21 cellular contexts compared by ENCODE assay signal in genomic region chr15:43250785-43251184, GRCh38. TPM values are rescaled to one million over a fixed set of nuclear protein-coding genes. Genes with fewer than 3 reads are reported as not detected.
A peak's percentile ranks its signal among the peaks of the same experiment; 100 is the strongest.
DNase-seq lines count a peak whose midpoint lies in the region; ATAC-seq, FAIRE-seq and TF ChIP-seq lines count a peak whose summit lies in the region.
"Had no signal": no experiment of that assay in that cellular context is flagged by ENCODE, and none has a peak within 500 bp of the region (broad histone marks: within the 10 kb centered on the region; RNA-seq: fewer than 3 reads in every experiment).

No MANE protein-coding gene starts in this region.

- CTCF ChIA-PET in MCF 10A (lab: Yijun Ruan, JAX) (interaction anchor here (1.0 to 2.7 kb wide), 4 partner anchors 10 to 35 kb away, joined by 4 to 15 read pairs (median 4); no protein-coding TSS in a partner anchor), H1 (lab: Charles Lee; ENCODE audit: partially characterized antibody) (interaction anchor here (0.7 to 3.7 kb wide), 7 partner anchors 12 to 46 kb away, joined by 3 to 17 read pairs (median 6); partner anchors contain the start of gene TGM5)
- CTCF ChIA-PET in activated CD8-positive, alpha-beta T cell treated with anti-CD3 and anti-CD28 coated beads, Interleukin-2, amount 10 ng/mL, durations not matched to agents 7 days and 5 days (lab: Charles Lee), result interaction anchor here (1.4 to 2.6 kb wide), 4 partner anchors 17 to 47 kb away, joined by 6 to 18 read pairs (median 7); partner anchors contain the start of gene TGM5

- no peaks in the 10 kb centered on the region for H3K27me3 Mint-ChIP-seq in MCF 10A (ENCODE audit: insufficient read depth, unreplicated experiment)
- H3K27me3 Mint-ChIP-seq in activated CD8-positive, alpha-beta T cell treated with anti-CD3 and anti-CD28 coated beads, Interleukin-2, amount 10 ng/mL, durations not matched to agents 7 days and 5 days (ENCODE audit: low read depth), result peaks cover 7% of the 10 kb centered on the region
- H3K27me3 Mint-ChIP-seq in neural progenitor cell (ENCODE audit: insufficient read depth, low read depth), result peaks cover 12% of the 10 kb centered on the region

- peak overlapping the region in 1 of 2 donors; percentile 11 for H3K27ac ChIP-seq in breast epithelium
- no peak overlapping the region for H3K27ac ChIP-seq in H1 (ENCODE audit: low read depth, low read length)
- peak overlapping the region; percentile 79 for H3K27ac ChIP-seq in neutrophil
- H3K27ac ChIP-seq in neural progenitor cell, result no peak overlapping the region
- H3K27ac ChIP-seq: SJCRH30 had no signal

- DNase-seq in MCF 10A (ENCODE audit: unreplicated experiment) (peak; percentile 45), breast epithelium (ENCODE audit: low spot score in 2 of 2) (no peak), H1 (ENCODE audit: low read depth in 1 of 2, low spot score in 2 of 2) (no peak), Ammon's horn (ENCODE audit: low spot score) (no peak), epidermal melanocyte (ENCODE audit: insufficient read length, low spot score) (no peak), neural progenitor cell (ENCODE audit: low spot score) (no peak)
- no peak for DNase-seq in activated CD8-positive, alpha-beta T cell treated with anti-CD3 and anti-CD28 coated beads, Interleukin-2, amount 10 ng/mL, durations not matched to agents 7 days and 5 days
- DNase-seq: CD8-positive, alpha-beta memory T cell; DND-41; GF-D8; KG1; NCI-H187 treated with DMSO at 0.1 percent for 48 hours; NCI-H2171; NCI-H446 treated with DMSO at 0.1 percent for 48 hours; NCI-H748 treated with DMSO at 0.1 percent for 48 hours; SJCRH30 had no signal

- H3K4me3 Mint-ChIP-seq in MCF 10A (ENCODE audit: unreplicated experiment) (no peak overlapping the region), neural progenitor cell (no peak overlapping the region)
- no peak overlapping the region for H3K4me3 Mint-ChIP-seq in activated CD8-positive, alpha-beta T cell treated with anti-CD3 and anti-CD28 coated beads, Interleukin-2, amount 10 ng/mL, durations not matched to agents 7 days and 5 days
- H3K4me3 Mint-ChIP-seq: CD8-positive, alpha-beta memory T cell had no signal

- H3K36me3 Mint-ChIP-seq in MCF 10A (ENCODE audit: insufficient read depth, unreplicated experiment) (no peaks in the 10 kb centered on the region), neural progenitor cell (no peaks in the 10 kb centered on the region)
- peaks cover 6% of the 10 kb centered on the region for H3K36me3 Mint-ChIP-seq in activated CD8-positive, alpha-beta T cell treated with anti-CD3 and anti-CD28 coated beads, Interleukin-2, amount 10 ng/mL, durations not matched to agents 7 days and 5 days (ENCODE audit: low read depth)

- H3K9me3 Mint-ChIP-seq in MCF 10A (ENCODE audit: unreplicated experiment), result no peaks in the 10 kb centered on the region
- no peaks in the 10 kb centered on the region for H3K9me3 Mint-ChIP-seq in activated CD8-positive, alpha-beta T cell treated with anti-CD3 and anti-CD28 coated beads, Interleukin-2, amount 10 ng/mL, durations not matched to agents 7 days and 5 days (ENCODE audit: insufficient read depth)
- no peaks in the 10 kb centered on the region for H3K9me3 Mint-ChIP-seq in neural progenitor cell
- H3K9me3 Mint-ChIP-seq: CD8-positive, alpha-beta memory T cell had no signal

- BruUV-seq in MCF 10A (replicated peaks; lab: Mats Ljungman, UMichigan), result no TSS peak

- H3K4me3 ChIP-seq in breast epithelium, result no peak overlapping the region
- H3K4me3 ChIP-seq in H1 (ENCODE audit: extremely low read depth in 1 of 4, insufficient read depth in 2 of 4, low read depth in 3 of 4, low read length in 4 of 4), result no peak overlapping the region
- no peak overlapping the region for H3K4me3 ChIP-seq in neutrophil (ENCODE audit: low read depth in 1 of 2, low read length in 1 of 2)
- H3K4me3 ChIP-seq in neural progenitor cell, result no peak overlapping the region
- H3K4me3 ChIP-seq: SJCRH30 had no signal

- no peak overlapping the region for H2BK12ac ChIP-seq in H1 (ENCODE audit: low read depth, low read length)

- no peak for FAIRE-seq in H1 (lab: Jason Lieb, UNC)

- no peaks in the 10 kb centered on the region for H3K27me3 ChIP-seq in breast epithelium
- H3K27me3 ChIP-seq in H1 (replicated peaks in 1 of 4; ENCODE audit: control insufficient read depth in 3 of 4, extremely low read depth in 1 of 4, insufficient read depth in 3 of 4, low read length in 3 of 4), result no peaks in the 10 kb centered on the region
- no peaks in the 10 kb centered on the region for H3K27me3 ChIP-seq in neutrophil
- H3K27me3 ChIP-seq in neural progenitor cell, result no peaks in the 10 kb centered on the region
- H3K27me3 ChIP-seq: SJCRH30 had no signal

- H3K27ac Mint-ChIP-seq in MCF 10A (ENCODE audit: low read depth, unreplicated experiment) (no peak overlapping the region), neural progenitor cell (no peak overlapping the region)
- H3K27ac Mint-ChIP-seq in activated CD8-positive, alpha-beta T cell treated with anti-CD3 and anti-CD28 coated beads, Interleukin-2, amount 10 ng/mL, durations not matched to agents 7 days and 5 days, result peak overlapping the region; percentile 23

- H3K79me2 ChIP-seq in H1 (ENCODE audit: control insufficient read depth in 1 of 2, insufficient read depth in 2 of 2, low read length in 2 of 2), result no peaks in the 10 kb centered on the region
- no peaks in the 10 kb centered on the region for H3K79me2 ChIP-seq in neural progenitor cell (ENCODE audit: low read depth)

- H2AFZ ChIP-seq in H1 (ENCODE audit: low read length) (0 out of 2 replicates have a peak overlapping the region, but pooled peaks have one; percentile 20), neural progenitor cell (replicated peaks) (no peak overlapping the region)

- no peak overlapping the region for H2BK20ac ChIP-seq in H1 (ENCODE audit: low read length)

- no peaks in the 10 kb centered on the region for H3F3A ChIP-seq in neural progenitor cell (ENCODE audit: low read depth)

- TF ChIP-seq POLR2A in breast epithelium (IDR thresholded peaks at IDR 0.05) (no peak), H1 (IDR thresholded peaks at IDR 0.05; ENCODE audit: control extremely low read depth in 1 of 2, low read depth in 2 of 2, low read length in 2 of 2) (no peak)

- no peak overlapping the region for H2BK15ac ChIP-seq in H1 (ENCODE audit: low read length)

- no peak overlapping the region for H2AK5ac ChIP-seq in H1 (ENCODE audit: low read depth, low read length)

- H3K36me3 ChIP-seq in breast epithelium (no peaks in the 10 kb centered on the region), H1 (ENCODE audit: control insufficient read depth in 2 of 4, insufficient read depth in 4 of 4, low read length in 3 of 4) (no peaks in the 10 kb centered on the region), neutrophil (no peaks in the 10 kb centered on the region), neural progenitor cell (no peaks in the 10 kb centered on the region)
- H3K36me3 ChIP-seq: SJCRH30 had no signal

- no peak overlapping the region for H3K14ac ChIP-seq in H1 (ENCODE audit: insufficient read length)

- peaks cover 34% of the 10 kb centered on the region for H3K4me1 Mint-ChIP-seq in MCF 10A (ENCODE audit: insufficient read depth, unreplicated experiment)
- peaks cover 69% of the 10 kb centered on the region for H3K4me1 Mint-ChIP-seq in activated CD8-positive, alpha-beta T cell treated with anti-CD3 and anti-CD28 coated beads, Interleukin-2, amount 10 ng/mL, durations not matched to agents 7 days and 5 days (ENCODE audit: low read depth)
- H3K4me1 Mint-ChIP-seq in neural progenitor cell, result no peaks in the 10 kb centered on the region

- H3K4me2 ChIP-seq in H1 (ENCODE audit: insufficient read depth in 1 of 2, low read depth in 2 of 2, low read length in 2 of 2) (no peak overlapping the region), neural progenitor cell (no peak overlapping the region)

- no peak overlapping the region for H4K5ac ChIP-seq in H1 (ENCODE audit: insufficient read length, low read depth, low read length)

- no peaks in the 10 kb centered on the region; the same call in 1 of the 2 replicates for H3K23me2 ChIP-seq in H1 (ENCODE audit: low read depth, low read length)

- no peak overlapping the region for H2BK120ac ChIP-seq in H1 (replicated peaks; ENCODE audit: low read depth, low read length)

- no peak for ATAC-seq in activated CD8-positive, alpha-beta T cell treated with anti-CD3 and anti-CD28 coated beads, Interleukin-2, amount 10 ng/mL, durations not matched to agents 7 days and 5 days

- intact Hi-C loops in MCF 10A (cut with micrococcal nuclease) (no loop called here), breast epithelium (cut with DNase I; ENCODE audit: low total_unique reads) (no loop called here)

- H3K9me3 ChIP-seq in breast epithelium (no peaks in the 10 kb centered on the region), H1 (ENCODE audit: insufficient read depth in 2 of 2, low read depth in 1 of 2, low read length in 1 of 2) (no peaks in the 10 kb centered on the region), neutrophil (no peaks in the 10 kb centered on the region), neural progenitor cell (ENCODE audit: low read depth) (no peaks in the 10 kb centered on the region)
- H3K9me3 ChIP-seq: SJCRH30 had no signal

- H3K56ac ChIP-seq in H1 (replicated peaks; ENCODE audit: insufficient read length, low read depth, low read length), result no peak overlapping the region

- H4K20me1 ChIP-seq in H1 (replicated peaks in 1 of 2; ENCODE audit: control insufficient read depth in 1 of 2, insufficient read depth in 2 of 2, low read length in 2 of 2) (no peaks in the 10 kb centered on the region), neural progenitor cell (ENCODE audit: low read depth) (no peaks in the 10 kb centered on the region)

- no peaks in the 10 kb centered on the region for H3K4me1 ChIP-seq in breast epithelium
- H3K4me1 ChIP-seq in H1 (replicated peaks in 1 of 4; ENCODE audit: control insufficient read depth in 3 of 4, insufficient read depth in 4 of 4, low read length in 3 of 4), result no peaks in the 10 kb centered on the region
- H3K4me1 ChIP-seq in neutrophil (ENCODE audit: control insufficient read depth in 1 of 2, insufficient read depth in 1 of 2, low read depth in 1 of 2, low read length in 1 of 2), result peaks cover 32 to 42% of the 10 kb centered on the region in 2 experiments
- no peaks in the 10 kb centered on the region for H3K4me1 ChIP-seq in neural progenitor cell

- 88% methylated on average over 2 of the region's 2 CpGs; no CpG with 5 or more reads in 1 of the 2 experiments for WGBS in H1 (ENCODE audit: extremely low coverage in 1 of 2, insufficient coverage in 1 of 2, insufficient read length in 1 of 2, insufficient replicate concordance in 2 of 2, low coverage in 1 of 2, low lambda C conversion rate in 2 of 2, missing lambda C conversion rate in 1 of 2), 2 experiments

- H4K91ac ChIP-seq in H1 (replicated peaks; ENCODE audit: insufficient read length, low read length), result no peak overlapping the region

- no peak overlapping the region for H2BK5ac ChIP-seq in H1 (ENCODE audit: low read depth, low read length)

- TF ChIP-seq CTCF in MCF 10A (IDR thresholded peaks at IDR 0.05; ENCODE audit: unreplicated experiment) (no peak), breast epithelium (IDR thresholded peaks at IDR 0.05) (no peak), H1 (IDR thresholded peaks at IDR 0.05; ENCODE audit: control extremely low read depth in 1 of 3, insufficient read depth in 1 of 3, low read depth in 1 of 3, low read length in 3 of 3) (no peak), neutrophil (IDR thresholded peaks at IDR 0.05) (no peak), neural progenitor cell (IDR thresholded peaks at IDR 0.05) (no peak)

- no peak overlapping the region for H3K18ac ChIP-seq in H1 (ENCODE audit: extremely low read depth, low read length)

- no peak overlapping the region for H3K23ac ChIP-seq in H1 (ENCODE audit: insufficient read length)

- POLR2A ChIA-PET in MCF 10A (lab: Yijun Ruan, JAX) (interaction anchor here (1.1 kb wide), 1 partner anchor 16 kb away, joined by 5 read pairs; the partner anchor contains the start of gene TGM5), H1 (lab: Charles Lee; ENCODE audit: partially characterized antibody) (no interaction called here)
- POLR2A ChIA-PET in activated CD8-positive, alpha-beta T cell treated with anti-CD3 and anti-CD28 coated beads, Interleukin-2, amount 10 ng/mL, durations not matched to agents 7 days and 5 days (lab: Charles Lee), result interaction anchor here (0.9 kb wide), 1 partner anchor 263 kb away, joined by 4 read pairs; no protein-coding TSS in a partner anchor

- no peak for TF ChIP-seq RAD21 in H1 (IDR thresholded peaks at IDR 0.05 in 1 of 2, conservative IDR thresholded peaks at IDR 0.05 in 1 of 2; ENCODE audit: low read depth in 2 of 2, low read length in 2 of 2)

- no peaks in the 10 kb centered on the region for H3K79me1 ChIP-seq in H1 (ENCODE audit: low read depth, low read length)

- no peak overlapping the region for H3K4ac ChIP-seq in H1 (replicated peaks; ENCODE audit: insufficient read length, low read depth, low read length)

- H3K9ac ChIP-seq in H1 (replicated peaks in 1 of 4; ENCODE audit: extremely low read depth in 1 of 4, low read depth in 3 of 4, low read length in 3 of 4) (no peak overlapping the region), neural progenitor cell (no peak overlapping the region)

- no peak overlapping the region for H4K8ac ChIP-seq in H1 (ENCODE audit: extremely low read depth, insufficient read depth, low read length)

- TF ChIP-seq EP300 in H1 (IDR thresholded peaks at IDR 0.05; ENCODE audit: borderline replicate concordance in 1 of 2, low read depth in 2 of 2, low read length in 2 of 2), result no peak

RNA-seq across cellular contexts. Expression of gene TGM5, which starts 15.9 kb away (rescaled TPM):
- total RNA-seq in MCF 10A (2022), result 0.12 TPM in 1 of 2 replicates, not detected in the other
- 1 to 10 TPM; 1.6 to 3.1 (median 2.7) TPM for total RNA-seq in breast epithelium
- total RNA-seq in activated CD8-positive, alpha-beta T cell treated with anti-CD3 and anti-CD28 coated beads, Interleukin-2, amount 10 ng/mL, durations not matched to agents 7 days and 5 days, result under 1 TPM; 0.31 to 0.37 TPM
- not detected in 2 replicates for total RNA-seq in H1 (2021; fragmentation: NEBNext Ultra II Directional; extraction: Animal tissue kit (Norgen Biotek cat#: 25700))
- polyA plus RNA-seq in H1 (2011; rRNA removed), result not detected in 2 replicates
- not detected for polyA plus RNA-seq in H1 (2011; cell fraction: cytosol; rRNA removed)
- polyA plus RNA-seq in H1 (2011; cell fraction: nucleus; rRNA removed), result not detected
- polyA plus RNA-seq in H1 (2012, experiment 1 of 2), result not detected in 4 replicates
- polyA plus RNA-seq in H1 (2012, experiment 2 of 2), result not detected
- polyA plus RNA-seq in H1 (2013, experiment 1 of 2), result not detected
- polyA plus RNA-seq in H1 (2013, experiment 2 of 2), result not detected
- polyA minus RNA-seq in H1 (2011; rRNA and poly(A)+ RNA removed), result not detected in 2 replicates
- polyA minus RNA-seq in H1 (2011; cell fraction: cytosol; rRNA and poly(A)+ RNA removed), result not detected
- not detected for polyA minus RNA-seq in H1 (2011; cell fraction: nucleus; rRNA and poly(A)+ RNA removed)
- total RNA-seq in neural progenitor cell (ENCODE audit: low replicate concordance), result not detected in 2 replicates
- total RNA-seq: H4, M059J, RPMI7951, SJCRH30 had no signal
- polyA plus RNA-seq: BJ; CD8-positive, alpha-beta memory T cell had no signal

RNA-seq across cellular contexts. Expression of gene EPB42, which starts 30.0 kb away (rescaled TPM):
- total RNA-seq in MCF 10A (2022), result not detected in 2 replicates
- total RNA-seq in breast epithelium, result 1 to 10 TPM in 1 of 3 donors, under 1 TPM in 1, not detected in 1; 0.29 to 1.9 TPM
- not detected for total RNA-seq in activated CD8-positive, alpha-beta T cell treated with anti-CD3 and anti-CD28 coated beads, Interleukin-2, amount 10 ng/mL, durations not matched to agents 7 days and 5 days
- total RNA-seq in H1 (2021; fragmentation: NEBNext Ultra II Directional; extraction: Animal tissue kit (Norgen Biotek cat#: 25700)), result not detected in 2 replicates
- polyA plus RNA-seq in H1 (2011; rRNA removed), result not detected in 2 replicates
- not detected for polyA plus RNA-seq in H1 (2011; cell fraction: cytosol; rRNA removed)
- polyA plus RNA-seq in H1 (2011; cell fraction: nucleus; rRNA removed), result not detected
- not detected in 4 replicates for polyA plus RNA-seq in H1 (2012, experiment 1 of 2)
- polyA plus RNA-seq in H1 (2012, experiment 2 of 2), result not detected
- polyA plus RNA-seq in H1 (2013, experiment 1 of 2), result not detected
- not detected for polyA plus RNA-seq in H1 (2013, experiment 2 of 2)
- not detected in 2 replicates for polyA minus RNA-seq in H1 (2011; rRNA and poly(A)+ RNA removed)
- not detected for polyA minus RNA-seq in H1 (2011; cell fraction: cytosol; rRNA and poly(A)+ RNA removed)
- not detected for polyA minus RNA-seq in H1 (2011; cell fraction: nucleus; rRNA and poly(A)+ RNA removed)
- not detected in 2 replicates for total RNA-seq in neural progenitor cell (ENCODE audit: low replicate concordance)
- total RNA-seq: CD8-positive, alpha-beta memory T cell; H4; M059J; RPMI7951; SJCRH30 had no signal
- polyA plus RNA-seq: BJ; CD8-positive, alpha-beta memory T cell had no signal

RNA-seq across cellular contexts. Expression of gene TGM7, which starts 51.3 kb away (rescaled TPM):
- not detected in 2 replicates for total RNA-seq in MCF 10A (2022)
- total RNA-seq in breast epithelium, result not detected
- not detected for total RNA-seq in activated CD8-positive, alpha-beta T cell treated with anti-CD3 and anti-CD28 coated beads, Interleukin-2, amount 10 ng/mL, durations not matched to agents 7 days and 5 days
- total RNA-seq in H1 (2021; fragmentation: NEBNext Ultra II Directional; extraction: Animal tissue kit (Norgen Biotek cat#: 25700)), result not detected in 2 replicates
- polyA plus RNA-seq in H1 (2011; rRNA removed), result 0.05 TPM in 1 of 2 replicates, not detected in the other
- 0.19 TPM for polyA plus RNA-seq in H1 (2011; cell fraction: cytosol; rRNA removed)
- polyA plus RNA-seq in H1 (2011; cell fraction: nucleus; rRNA removed), result 0.53 TPM
- polyA plus RNA-seq in H1 (2012, experiment 1 of 2), result not detected in 4 replicates
- not detected for polyA plus RNA-seq in H1 (2012, experiment 2 of 2)
- polyA plus RNA-seq in H1 (2013, experiment 1 of 2), result 0.02 TPM
- polyA plus RNA-seq in H1 (2013, experiment 2 of 2), result not detected
- not detected in 2 replicates for polyA minus RNA-seq in H1 (2011; rRNA and poly(A)+ RNA removed)
- not detected for polyA minus RNA-seq in H1 (2011; cell fraction: cytosol; rRNA and poly(A)+ RNA removed)
- not detected for polyA minus RNA-seq in H1 (2011; cell fraction: nucleus; rRNA and poly(A)+ RNA removed)
- not detected in 2 replicates for total RNA-seq in neural progenitor cell (ENCODE audit: low replicate concordance)
- total RNA-seq: CD8-positive, alpha-beta memory T cell; H4; M059J; RPMI7951; SJCRH30 had no signal
- polyA plus RNA-seq: BJ; CD8-positive, alpha-beta memory T cell had no signal
